ENCODE assay signal across 19 cellular contexts in the genomic region with DNA sequence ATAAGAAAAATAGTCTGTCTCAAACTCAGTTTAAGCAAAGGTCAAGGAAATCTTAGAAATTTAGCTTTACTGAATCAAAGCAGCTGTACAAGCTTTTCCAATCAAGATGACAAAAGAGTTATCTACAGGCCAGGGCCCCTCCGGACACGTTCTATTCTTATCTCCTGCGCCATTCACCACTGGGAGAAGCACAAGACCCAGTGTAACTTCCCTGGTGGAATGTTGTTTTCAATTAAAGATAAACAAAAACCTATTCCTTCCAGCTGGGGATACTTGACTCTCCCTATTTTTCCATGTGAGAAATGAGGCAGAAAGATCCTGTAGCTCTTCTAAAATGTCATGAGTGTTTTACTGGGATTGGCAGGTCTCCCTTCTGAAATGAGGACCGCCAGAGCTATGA.
"Had no signal": no experiment of that assay in that cellular context is flagged by ENCODE, and none has a peak within 500 bp of the region (broad histone marks: within the 10 kb centered on the region; RNA-seq: fewer than 3 reads in every experiment).

No MANE protein-coding gene starts in this region.

- H3K9ac ChIP-seq: parathyroid adenoma had no signal

- H2AFZ ChIP-seq: parathyroid adenoma had no signal

- DNase-seq: activated B cell treated with CpG ODN at 0.5 μM for 24 hours; activated CD4-positive, alpha-beta memory T cell treated with anti-CD3 and anti-CD28 coated beads for 36 hours; activated CD4-positive, alpha-beta T cell treated with anti-CD3 and anti-CD28 coated beads for 4 hours; activated gamma-delta T cell treated with Interleukin-2 at 50 U/mL for 16 hours; activated T-cell treated with anti-CD3 and anti-CD28 coated beads for 4 hours; dermis blood vessel endothelial cell; effector memory CD4-positive, alpha-beta T cell; esophagus squamous epithelium; kidney; naive thymus-derived CD4-positive, alpha-beta T cell; stimulated activated CD4-positive, alpha-beta T cell treated with anti-CD3 and anti-CD28 coated beads, Interleukin-12 subunit alpha, Interleukin-12 subunit beta, amount 100 ng/mL, for 4 hours; stimulated activated CD4-positive, alpha-beta T cell treated with anti-CD3 and anti-CD28 coated beads, Interleukin-1b, Interleukin-23, amount 100 ng/mL, for 48 hours; stimulated activated naive CD4-positive, alpha-beta T cell treated with Interleukin-2 at 50 U/mL for 16 hours; T-cell; T-helper 9 cell; tibial artery had no signal

- H3K36me3 ChIP-seq: esophagus squamous epithelium, neutrophil, tibial artery had no signal

- H3K9me3 ChIP-seq: esophagus squamous epithelium, neutrophil, tibial artery had no signal

- ATAC-seq: activated naive CD4-positive, alpha-beta T cell treated with anti-CD3 and anti-CD28 coated beads, Interleukin-2, amount 50 U/mL, for 72 hours; naive thymus-derived CD4-positive, alpha-beta T cell; T-cell had no signal

- H3K4me1 ChIP-seq: parathyroid adenoma had no signal

- H3K27ac ChIP-seq: neutrophil, parathyroid adenoma, tibial artery had no signal

- H3K27me3 ChIP-seq: esophagus squamous epithelium, neutrophil, tibial artery had no signal

- H3K4me3 ChIP-seq: esophagus squamous epithelium, tibial artery had no signal
